Comparison of ENCODE assay signal across 8 cellular contexts in the genomic region with DNA sequence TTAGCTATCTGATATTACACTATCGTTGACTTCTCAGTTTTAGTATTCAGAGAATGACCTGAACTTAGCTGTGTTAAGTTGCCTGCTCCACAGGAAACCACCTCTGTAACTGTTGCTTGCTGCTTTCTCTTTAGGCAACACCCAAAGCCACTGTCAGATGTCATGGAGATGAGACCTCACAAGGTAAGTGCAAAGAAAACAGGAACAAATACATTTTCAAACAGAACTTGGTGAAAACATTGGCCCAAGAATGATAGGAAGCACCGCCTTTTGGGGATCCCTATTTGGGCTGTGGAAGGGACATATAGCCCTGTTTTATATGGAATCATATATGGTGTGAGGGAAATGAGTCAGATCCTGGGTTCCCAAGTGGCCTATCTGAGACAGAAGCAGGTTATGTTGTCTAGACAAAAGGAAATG.
DNase-seq lines count a peak whose midpoint lies in the region; ATAC-seq lines count a peak whose summit lies in the region.

No MANE protein-coding gene starts in this region.

- DNase-seq in NCI-H69 (lab: John Stamatoyannopoulos, UW) (peak; percentile 35), kidney glomerular epithelial cell (lab: John Stamatoyannopoulos, UW) (no peak), caudate nucleus (lab: John Stamatoyannopoulos, UW) (no peak), substantia nigra (lab: John Stamatoyannopoulos, UW) (no peak)
- peak; percentile 20 to 40 for DNase-seq in stimulated activated CD8-positive, alpha-beta memory T cell treated with anti-CD3 and anti-CD28 coated beads, Interleukin-15, amount 100 ng/mL, for 48 hours (ENCODE audit: low read depth in 2 of 2)

- H3K36me3 Mint-ChIP-seq in activated naive CD4-positive, alpha-beta T cell treated with anti-CD3 and anti-CD28 coated beads, Interleukin-2, amount 50 U/mL, for 24 hours, result peaks cover 9% of the 10 kb centered on the region

- no peaks in the 10 kb centered on the region for H3K27me3 Mint-ChIP-seq in activated naive CD4-positive, alpha-beta T cell treated with anti-CD3 and anti-CD28 coated beads, Interleukin-2, amount 50 U/mL, for 24 hours

- peak overlapping the region; percentile 80 for H3K4me3 Mint-ChIP-seq in activated naive CD4-positive, alpha-beta T cell treated with anti-CD3 and anti-CD28 coated beads, Interleukin-2, amount 50 U/mL, for 24 hours

- ATAC-seq in GM18858 (IDR thresholded peaks at IDR 0.05; ENCODE audit: unreplicated experiment), result peak; percentile 90
- peak; percentile 90 for ATAC-seq in HG02610 (IDR thresholded peaks at IDR 0.05; ENCODE audit: unreplicated experiment)

- H3K4me1 Mint-ChIP-seq in activated naive CD4-positive, alpha-beta T cell treated with anti-CD3 and anti-CD28 coated beads, Interleukin-2, amount 50 U/mL, for 24 hours, result peaks cover 77% of the 10 kb centered on the region

- H3K9me3 Mint-ChIP-seq in activated naive CD4-positive, alpha-beta T cell treated with anti-CD3 and anti-CD28 coated beads, Interleukin-2, amount 50 U/mL, for 24 hours, result peaks cover 2% of the 10 kb centered on the region

- H3K27ac ChIP-seq in caudate nucleus (ENCODE audit: low read depth, low read length) (no peak overlapping the region), substantia nigra (ENCODE audit: low read depth, low read length, poor library complexity, severe bottlenecking) (no peak overlapping the region)

- H3K27ac Mint-ChIP-seq in activated naive CD4-positive, alpha-beta T cell treated with anti-CD3 and anti-CD28 coated beads, Interleukin-2, amount 50 U/mL, for 24 hours, result peak overlapping the region; percentile 93

Comparison
In these comparisons a context has a peak if more than half of its experiments do, and no peak if none do; other contexts are left out.
1. DNase-seq: peak in NCI-H69 (single experiment) and stimulated activated CD8-positive, alpha-beta memory T cell treated with anti-CD3 and anti-CD28 coated beads, Interleukin-15, amount 100 ng/mL, for 48 hours (2 of 2); none in kidney glomerular epithelial cell (single experiment), caudate nucleus (0 of 61) and substantia nigra (0 of 49).